In genomic region chr6:54031194-54031593, GRCh38 we compare ENCODE assay signal across 12 cellular contexts.
"Had no signal": no experiment of that assay in that cellular context is flagged by ENCODE, and none has a peak within 500 bp of the region (broad histone marks: within the 10 kb centered on the region; RNA-seq: fewer than 3 reads in every experiment).

No MANE protein-coding gene starts in this region.

- ATAC-seq: lower lobe of right lung; stimulated activated effector memory CD8-positive, alpha-beta T cell treated with anti-CD3 and anti-CD28 coated beads, Interleukin-12 subunit alpha, Interleukin-12 subunit beta, amount 100 ng/mL, for 72 hours had no signal

- H3K4me3 Mint-ChIP-seq: activated T-cell treated with anti-CD3 and anti-CD28 coated beads, Interleukin-2, amount 50 U/mL, for 24 hours; neural progenitor cell; stimulated activated effector memory CD8-positive, alpha-beta T cell treated with anti-CD3 and anti-CD28 coated beads, Interleukin-12 subunit alpha, Interleukin-12 subunit beta, amount 100 ng/mL, for 72 hours had no signal

- H3K27me3 Mint-ChIP-seq: activated T-cell treated with anti-CD3 and anti-CD28 coated beads, Interleukin-2, amount 50 U/mL, for 24 hours had no signal

- H3K9me3 ChIP-seq: colonic mucosa, lower lobe of right lung, ovary, vagina had no signal

- H3K27me3 ChIP-seq: colonic mucosa, neural progenitor cell, ovary, vagina had no signal

- H2AFZ ChIP-seq: neural progenitor cell had no signal

- H3K9me3 Mint-ChIP-seq: activated T-cell treated with anti-CD3 and anti-CD28 coated beads, Interleukin-2, amount 50 U/mL, for 24 hours; neural progenitor cell; stimulated activated effector memory CD8-positive, alpha-beta T cell treated with anti-CD3 and anti-CD28 coated beads, Interleukin-12 subunit alpha, Interleukin-12 subunit beta, amount 100 ng/mL, for 72 hours had no signal

- H3K27ac ChIP-seq: colonic mucosa, lower lobe of right lung, neural progenitor cell, ovary, vagina had no signal

- H3K4me2 ChIP-seq: neural progenitor cell had no signal

- H3K4me1 Mint-ChIP-seq: stimulated activated effector memory CD8-positive, alpha-beta T cell treated with anti-CD3 and anti-CD28 coated beads, Interleukin-12 subunit alpha, Interleukin-12 subunit beta, amount 100 ng/mL, for 72 hours had no signal

- H3K27ac Mint-ChIP-seq: activated T-cell treated with anti-CD3 and anti-CD28 coated beads, Interleukin-2, amount 50 U/mL, for 24 hours; neural progenitor cell; stimulated activated effector memory CD8-positive, alpha-beta T cell treated with anti-CD3 and anti-CD28 coated beads, Interleukin-12 subunit alpha, Interleukin-12 subunit beta, amount 100 ng/mL, for 72 hours had no signal

- H3K4me3 ChIP-seq: colonic mucosa, lower lobe of right lung, neural progenitor cell, ovary, vagina had no signal

- H3K36me3 ChIP-seq: colonic mucosa, lower lobe of right lung, neural progenitor cell, ovary, vagina had no signal

- H3K4me1 ChIP-seq: colonic mucosa, lower lobe of right lung, vagina had no signal

- H3K36me3 Mint-ChIP-seq: neural progenitor cell; stimulated activated effector memory CD8-positive, alpha-beta T cell treated with anti-CD3 and anti-CD28 coated beads, Interleukin-12 subunit alpha, Interleukin-12 subunit beta, amount 100 ng/mL, for 72 hours had no signal

- DNase-seq: activated CD4-positive, alpha-beta T cell treated with anti-CD3 and anti-CD28 coated beads, Interleukin-2, amount 50 U/mL, for 4 hours; activated CD4-positive, CD25-positive, alpha-beta regulatory T cell treated with anti-CD3 and anti-CD28 coated beads, Interleukin-2, amount 50 U/mL, for 72 hours; activated naive CD4-positive, alpha-beta T cell treated with anti-CD3 and anti-CD28 coated beads, Interleukin-2, amount 50 U/mL, for 16 hours; activated T-cell treated with anti-CD3 and anti-CD28 coated beads, Interleukin-2, amount 50 U/mL, for 24 hours; central memory CD4-positive, alpha-beta T cell; colonic mucosa; lower lobe of right lung; midbrain; ovary had no signal
